1 cellular context compared by ENCODE assay signal in genomic region chr10:68470300-68470699, GRCh38.
TF ChIP-seq lines count a peak whose summit lies in the region.

No MANE protein-coding gene starts in this region.

TF ChIP-seq in HepG2, 621 proteins besides CTCF, POLR2A, EP300 and RAD21:
- TF ChIP-seq ZNF124 (CRISPR knock-in tag; IDR thresholded peaks at IDR 0.05) (no peak), MED8 (CRISPR knock-in tag; IDR thresholded peaks at IDR 0.05; ENCODE audit: insufficient replicate concordance) (no peak), ZKSCAN5 (CRISPR knock-in tag; IDR thresholded peaks at IDR 0.05) (no peak)
